In genomic region chr22:22185217-22185616, GRCh38 we compare ENCODE assay signal across 1 cellular context.
A peak's percentile ranks its signal among the peaks of the same experiment; 100 is the strongest.
TF ChIP-seq lines count a peak whose summit lies in the region.

No MANE protein-coding gene starts in this region.

TF ChIP-seq in K562, 482 proteins besides CTCF, POLR2A, EP300 and RAD21 (continued from another document):
- no peak for TF ChIP-seq CHD7 (IDR thresholded peaks at IDR 0.05; ENCODE audit: low read depth, low read length)
- no peak for TF ChIP-seq GTF2E2 (tag; IDR thresholded peaks at IDR 0.05)
- TF ChIP-seq NFIX (CRISPR knock-in tag; IDR thresholded peaks at IDR 0.05; ENCODE audit: low read depth) = 0 out of 2 replicates have a peak, but pooled peaks have one; percentile 9
